23 cellular contexts compared by ENCODE assay signal in the genomic region with DNA sequence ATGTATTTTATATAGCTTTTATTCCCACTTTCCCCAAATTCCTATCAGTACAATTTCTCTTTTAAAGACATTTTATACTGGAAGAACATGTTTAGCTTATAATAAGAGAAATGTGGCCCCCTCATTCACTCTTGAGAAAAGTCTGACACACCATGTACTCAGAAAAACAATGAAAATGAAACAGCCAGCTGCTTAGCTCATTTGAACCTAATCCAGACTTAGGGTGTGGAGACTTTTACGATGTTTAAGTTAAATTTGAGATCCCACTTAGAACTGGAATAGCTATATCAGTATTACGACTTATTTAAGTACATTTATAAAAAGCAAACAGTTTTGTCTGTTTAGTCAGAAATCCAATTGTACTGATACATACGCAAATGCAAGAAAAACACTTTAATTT.
"Had no signal": no experiment of that assay in that cellular context is flagged by ENCODE, and none has a peak within 500 bp of the region (broad histone marks: within the 10 kb centered on the region; RNA-seq: fewer than 3 reads in every experiment).

No MANE protein-coding gene starts in this region.

- H3K27ac ChIP-seq: esophagus squamous epithelium, left lung, ovary, psoas muscle, skin epidermis, spleen, testis, tibial artery, upper lobe of left lung had no signal

- H3K4me1 ChIP-seq: esophagus squamous epithelium, left lung, psoas muscle, spleen, testis, tibial artery, upper lobe of left lung had no signal

- H3K27me3 ChIP-seq: esophagus squamous epithelium, left lung, ovary, spleen, testis, tibial artery, upper lobe of left lung had no signal

- H3K36me3 ChIP-seq: esophagus squamous epithelium, left lung, ovary, spleen, tibial artery, upper lobe of left lung had no signal

- H3K4me3 ChIP-seq: esophagus squamous epithelium, left lung, ovary, psoas muscle, skin epidermis, spleen, testis, tibial artery, upper lobe of left lung had no signal

- DNase-seq: cortex of kidney; effector memory CD8-positive, alpha-beta T cell; erythroblast; esophagus squamous epithelium; foreskin melanocyte; left lung; mesenchymal stem cell; naive thymus-derived CD8-positive, alpha-beta T cell; nephron progenitor cell; occipital lobe; ovary; posterior cingulate gyrus; psoas muscle; right cardiac atrium; spleen; stimulated activated CD4-positive, alpha-beta T cell treated with anti-CD3 and anti-CD28 coated beads, Interleukin-4, amount 100 ng/mL, for 4 hours; stimulated activated naive CD8-positive, alpha-beta T cell treated with anti-CD3 and anti-CD28 coated beads, Interleukin-15, Interleukin-2, amounts not matched to agents 100 U/mL and 50 U/mL, for 24 hours; substantia nigra; testis; tibial artery; upper lobe of left lung had no signal

- H3K9me3 ChIP-seq: esophagus squamous epithelium, left lung, ovary, psoas muscle, testis, tibial artery, upper lobe of left lung had no signal

- ATAC-seq: effector memory CD8-positive, alpha-beta T cell; left lung; naive thymus-derived CD8-positive, alpha-beta T cell; psoas muscle; right cardiac atrium; stimulated activated memory B cell treated with anti-CD40 and anti-IgM and Interleukin-4, amounts not matched to agents 10 μg/mL and 1 μg/mL and 100 μg/mL, for 72 hours; stimulated activated naive CD8-positive, alpha-beta T cell treated with anti-CD3 and anti-CD28 coated beads, Interleukin-15, Interleukin-2, amounts not matched to agents 100 U/mL and 50 U/mL, for 24 hours had no signal
